In genomic region chr1:222617367-222617951, GRCh38 we compare ENCODE assay signal across 1 cellular context.
A peak's percentile ranks its signal among the peaks of the same experiment; 100 is the strongest.
TF ChIP-seq lines count a peak whose summit lies in the region.

No MANE protein-coding gene starts in this region.

TF ChIP-seq in HEK293, 187 proteins besides CTCF, POLR2A, EP300 and RAD21 (continued from another document):
- TF ChIP-seq ZBTB26 (tag by site-specific recombination; optimal IDR thresholded peaks at IDR 0.05) (peak; percentile 29), ZFHX2 (tag by site-specific recombination; conservative IDR thresholded peaks at IDR 0.05) (peak; percentile 5; the same call in 1 of the 2 replicates), TCF7L2 (IDR thresholded peaks at IDR 0.05; ENCODE audit: borderline replicate concordance, low read depth, low read length) (no peak), ZNF600 (tag by site-specific recombination; IDR thresholded peaks at IDR 0.05) (peak; percentile 13; the same call in 1 of the 2 replicates), ZNF394 (tag by site-specific recombination; IDR thresholded peaks at IDR 0.05; ENCODE audit: borderline replicate concordance) (no peak), ZNF792 (tag by site-specific recombination; IDR thresholded peaks at IDR 0.05) (no peak), HIC1 (tag by site-specific recombination; IDR thresholded peaks at IDR 0.05) (0 out of 2 replicates have a peak, but pooled peaks have one; percentile 39), ZBTB8A (tag by site-specific recombination; IDR thresholded peaks at IDR 0.05) (no peak), PATZ1 (tag by site-specific recombination; IDR thresholded peaks at IDR 0.05) (peak; percentile 76), SP7 (tag by site-specific recombination; IDR thresholded peaks at IDR 0.05) (no peak; the same call in 1 of the 2 replicates), YY1 (tag by site-specific recombination; IDR thresholded peaks at IDR 0.05) (no peak), ZNF658 (tag by site-specific recombination; IDR thresholded peaks at IDR 0.05) (no peak), ZNF350 (tag by site-specific recombination; IDR thresholded peaks at IDR 0.05) (no peak)
